In genomic region chr3:123201223-123201556, GRCh38 we compare ENCODE assay signal across 8 cellular contexts. TPM values are rescaled to one million over a fixed set of nuclear protein-coding genes. Genes with fewer than 3 reads are reported as not detected.
DNase-seq lines count a peak whose midpoint lies in the region; ATAC-seq, FAIRE-seq and TF ChIP-seq lines count a peak whose summit lies in the region.

No MANE protein-coding gene starts in this region.

- no peaks in the 10 kb centered on the region for H3K9me3 ChIP-seq in CD8-positive, alpha-beta memory T cell (ENCODE audit: low read length)
- H3K9me3 ChIP-seq in OCI-LY7 (ENCODE audit: low read length) (peaks cover 6% of the 10 kb centered on the region; the same call in 1 of the 2 replicates), neutrophil (no peaks in the 10 kb centered on the region)

- peak overlapping the region; percentile 94 to 100 (median 98) for H3K27ac Mint-ChIP-seq in CD8-positive, alpha-beta memory T cell
- peak overlapping the region; percentile 67 for H3K27ac Mint-ChIP-seq in endothelial cell (ENCODE audit: unreplicated experiment)

- intact Hi-C loops in OCI-LY7 (cut with micrococcal nuclease; ENCODE audit: unreplicated experiment): loop anchor here (10.0 kb wide), 1 partner anchor 816 kb away; the partner anchor contains the start of genes FAM162A and MIX23

- peaks cover 3 to 13% of the 10 kb centered on the region in 2 donors for H3K27me3 Mint-ChIP-seq in CD8-positive, alpha-beta memory T cell
- H3K27me3 Mint-ChIP-seq in endothelial cell (ENCODE audit: unreplicated experiment): no peaks in the 10 kb centered on the region

- H3K36me3 ChIP-seq in CD8-positive, alpha-beta memory T cell (ENCODE audit: insufficient read depth, low read length): no peaks in the 10 kb centered on the region
- H3K36me3 ChIP-seq in OCI-LY7 (ENCODE audit: insufficient read depth, low read length): peaks cover 2% of the 10 kb centered on the region; the same call in 1 of the 2 replicates
- no peaks in the 10 kb centered on the region for H3K36me3 ChIP-seq in neutrophil

- peak overlapping the region; percentile 78 for H3K4me2 ChIP-seq in OCI-LY7 (ENCODE audit: low read length)

- H3K27me3 ChIP-seq in CD8-positive, alpha-beta memory T cell (ENCODE audit: insufficient read depth, low read length, poor library complexity, severe bottlenecking): no peaks in the 10 kb centered on the region
- H3K27me3 ChIP-seq in neutrophil: no peaks in the 10 kb centered on the region

- peak overlapping the region; percentile 98 for H3K27ac ChIP-seq in CD8-positive, alpha-beta memory T cell (ENCODE audit: low read depth, low read length)
- H3K27ac ChIP-seq in OCI-LY7 (ENCODE audit: low read depth, low read length, poor library complexity, severe bottlenecking): peak overlapping the region; percentile 72
- H3K27ac ChIP-seq in neutrophil: peak overlapping the region; percentile 53

- no peaks in the 10 kb centered on the region for H3K9me2 ChIP-seq in OCI-LY7 (ENCODE audit: insufficient read depth, low read length)

- H3K4me1 ChIP-seq in CD8-positive, alpha-beta memory T cell (ENCODE audit: insufficient read depth, low read length): peaks cover 24% of the 10 kb centered on the region
- H3K4me1 ChIP-seq in OCI-LY7 (ENCODE audit: insufficient read depth, low read length, poor library complexity, severe bottlenecking) (peaks cover 21% of the 10 kb centered on the region), neutrophil (ENCODE audit: control insufficient read depth in 1 of 2, insufficient read depth in 1 of 2, low read depth in 1 of 2, low read length in 1 of 2) (peaks cover 9 to 11% of the 10 kb centered on the region in 2 experiments)

- no peak for DNase-seq in CD8-positive, alpha-beta memory T cell
- DNase-seq in OCI-LY7 (ENCODE audit: low spot score): no peak
- DNase-seq in endothelial cell (ENCODE audit: low spot score): no peak
- DNase-seq in urothelium cell line (ENCODE audit: low spot score): no peak
- no peak for DNase-seq in GM03348 (ENCODE audit: low spot score)
- DNase-seq in activated effector memory CD4-positive, alpha-beta T cell treated with Interleukin-2 at 50 U/mL for 16 hours: no peak

- CTCF ChIA-PET in CD8-positive, alpha-beta memory T cell (lab: Charles Lee): no interaction called here
- CTCF ChIA-PET in OCI-LY7 (lab: Charles Lee; ENCODE audit: unreplicated experiment): interaction anchor here (1.0 kb wide), 1 partner anchor 24 kb away, joined by 3 read pairs; no protein-coding TSS in a partner anchor

- ATAC-seq in HG02571 (IDR thresholded peaks at IDR 0.05; ENCODE audit: unreplicated experiment): no peak

- TSS peak; percentile 100 for BruUV-seq in OCI-LY7 (replicated peaks; lab: Mats Ljungman, UMichigan)

- FAIRE-seq in urothelium cell line (lab: Jason Lieb, UNC): no peak

- peak overlapping the region; percentile 52 for H3K4me3 ChIP-seq in CD8-positive, alpha-beta memory T cell (ENCODE audit: low read length)
- peak overlapping the region; percentile 93 for H3K4me3 ChIP-seq in OCI-LY7 (ENCODE audit: low read depth, low read length, poor library complexity, severe bottlenecking)
- H3K4me3 ChIP-seq in neutrophil (ENCODE audit: low read depth in 1 of 2, low read length in 1 of 2): peak overlapping the region; percentile 72 to 88

- no peak for TF ChIP-seq CTCF in OCI-LY7 (conservative IDR thresholded peaks at IDR 0.05; ENCODE audit: low read length)
- no peak for TF ChIP-seq CTCF in endothelial cell (IDR thresholded peaks at IDR 0.05; ENCODE audit: unreplicated experiment)
- no peak for TF ChIP-seq CTCF in neutrophil (IDR thresholded peaks at IDR 0.05)

- peaks cover 0 to 13% (median 2%) of the 10 kb centered on the region in 5 donors for H3K9me3 Mint-ChIP-seq in CD8-positive, alpha-beta memory T cell
- no peaks in the 10 kb centered on the region for H3K9me3 Mint-ChIP-seq in endothelial cell (ENCODE audit: unreplicated experiment)

- peaks cover 21 to 39% (median 24%) of the 10 kb centered on the region in 3 donors for H3K4me1 Mint-ChIP-seq in CD8-positive, alpha-beta memory T cell
- peaks cover 6% of the 10 kb centered on the region for H3K4me1 Mint-ChIP-seq in endothelial cell (ENCODE audit: unreplicated experiment)

- no peaks in the 10 kb centered on the region for H4K20me1 ChIP-seq in OCI-LY7 (ENCODE audit: insufficient read depth, low read length)

- H3K36me3 Mint-ChIP-seq in CD8-positive, alpha-beta memory T cell: peaks cover 0 to 8% (median 8%) of the 10 kb centered on the region in 3 donors
- H3K36me3 Mint-ChIP-seq in endothelial cell (ENCODE audit: low read depth, unreplicated experiment): no peaks in the 10 kb centered on the region

- POLR2A ChIA-PET in CD8-positive, alpha-beta memory T cell (lab: Charles Lee): interaction anchor here (0.9 to 1.3 kb wide), 3 partner anchors 10 to 817 kb away, joined by 3 read pairs; partner anchors contain the start of gene FAM162A
- POLR2A ChIA-PET in OCI-LY7 (lab: Charles Lee): interaction anchor here (0.7 to 1.6 kb wide), 7 partner anchors 9 to 408 kb away, joined by 3 to 10 read pairs (median 4); partner anchors contain the start of gene HSPBAP1

- H3K79me2 ChIP-seq in OCI-LY7 (ENCODE audit: insufficient read depth, low read depth, low read length): peaks cover 21% of the 10 kb centered on the region; the same call in 1 of the 2 replicates

- peak overlapping the region; percentile 84 to 95 (median 91) for H3K4me3 Mint-ChIP-seq in CD8-positive, alpha-beta memory T cell
- H3K4me3 Mint-ChIP-seq in endothelial cell (ENCODE audit: unreplicated experiment): peak overlapping the region; percentile 94

- peak overlapping the region; percentile 90 for H2AFZ ChIP-seq in OCI-LY7 (ENCODE audit: low read length)

RNA-seq across cellular contexts. Expression of gene SEC22A, which starts 0.6 kb away (rescaled TPM):
- total RNA-seq in CD8-positive, alpha-beta memory T cell: 10 to 100 TPM; 19.3 to 21.6 TPM
- polyA plus RNA-seq in CD8-positive, alpha-beta memory T cell: 12.7 TPM
- total RNA-seq in OCI-LY7 (2014; rRNA removed; shearing (Covaris generic)): 24.5 and 26.4 TPM in 2 replicates
- total RNA-seq in OCI-LY7 (2022): 22.0 and 26.8 TPM in 2 replicates
- total RNA-seq in endothelial cell (ENCODE audit: unreplicated experiment): 14.9 TPM
